17 cellular contexts compared by ENCODE assay signal in genomic region chr13:26599403-26599802, GRCh38. TPM values are rescaled to one million over a fixed set of nuclear protein-coding genes. Genes with fewer than 3 reads are reported as not detected.
DNase-seq lines count a peak whose midpoint lies in the region; ATAC-seq and TF ChIP-seq lines count a peak whose summit lies in the region.
"Had no signal": no experiment of that assay in that cellular context is flagged by ENCODE, and none has a peak within 500 bp of the region (broad histone marks: within the 10 kb centered on the region; RNA-seq: fewer than 3 reads in every experiment).

No MANE protein-coding gene starts in this region.

- ATAC-seq in HG02870 (IDR thresholded peaks at IDR 0.05; ENCODE audit: unreplicated experiment): no peak
- ATAC-seq: PC-3 had no signal

- H3K27me3 ChIP-seq in endodermal cell (ENCODE audit: control insufficient read depth, insufficient read depth, low read length, poor library complexity, severe bottlenecking): no peaks in the 10 kb centered on the region
- H3K27me3 ChIP-seq: SJSA1 had no signal

- no peak overlapping the region for H3K4me3 Mint-ChIP-seq in endodermal cell
- H3K4me3 Mint-ChIP-seq in type B pancreatic cell: no peak overlapping the region

- H3K27ac Mint-ChIP-seq in endodermal cell (no peak overlapping the region), type B pancreatic cell (peak overlapping the region; percentile 9)

- H3K36me3 ChIP-seq in endodermal cell (ENCODE audit: control insufficient read depth, insufficient read depth, low read length): no peaks in the 10 kb centered on the region
- H3K36me3 ChIP-seq: HAP-1, SJSA1 had no signal

- H3K4me3 ChIP-seq in endodermal cell (ENCODE audit: low read length): no peak overlapping the region
- H3K4me3 ChIP-seq: HAP-1, SJSA1 had no signal

- 90% methylated on average over 1 of the region's 1 CpG; no CpG with 5 or more reads in 1 of the 2 experiments for WGBS in endodermal cell (ENCODE audit: insufficient coverage in 1 of 2, insufficient read length in 1 of 2), 2 experiments

- H3K4me1 Mint-ChIP-seq in endodermal cell (peaks cover 10% of the 10 kb centered on the region), type B pancreatic cell (ENCODE audit: unreplicated experiment) (peaks cover 42% of the 10 kb centered on the region)

- H3K9ac ChIP-seq in endodermal cell (ENCODE audit: extremely low read depth, low read length, poor library complexity, severe bottlenecking): no peak overlapping the region

- TF ChIP-seq CTCF in endodermal cell (conservative IDR thresholded peaks at IDR 0.05): no peak
- TF ChIP-seq CTCF in type B pancreatic cell (conservative IDR thresholded peaks at IDR 0.05): no peak

- H3K27me3 Mint-ChIP-seq in endodermal cell (ENCODE audit: insufficient read depth) (no peaks in the 10 kb centered on the region), type B pancreatic cell (no peaks in the 10 kb centered on the region)

- H3K27ac ChIP-seq in endodermal cell (ENCODE audit: low read depth, low read length): no peak overlapping the region
- H3K27ac ChIP-seq: RWPE1, SJSA1 had no signal

- H3K36me3 Mint-ChIP-seq in endodermal cell (ENCODE audit: low read depth) (no peaks in the 10 kb centered on the region), type B pancreatic cell (peaks cover under 1% of the 10 kb centered on the region)

- DNase-seq in NCI-H2171 treated with DMSO at 0.1 percent for 48 hours (lab: John Stamatoyannopoulos, UW): peak; percentile 23
- DNase-seq in NCI-H2171 (lab: John Stamatoyannopoulos, UW): no peak
- peak; percentile 14 for DNase-seq in LHCN-M2 (ENCODE audit: low read depth)
- peak; percentile 53 for DNase-seq in endodermal cell
- DNase-seq in type B pancreatic cell (ENCODE audit: extremely low spot score, unreplicated experiment): no peak
- no peak for DNase-seq in NCI-H128 (lab: John Stamatoyannopoulos, UW; ENCODE audit: unreplicated experiment)
- DNase-seq: C1 segment of cervical spinal cord, DMS79, KBM-7, NCI-H1048, NCI-H146, NCI-H526 treated with DMSO at 0.1 percent for 48 hours, PC-3 had no signal

- H3K4me1 ChIP-seq in endodermal cell (ENCODE audit: control insufficient read depth, insufficient read depth, low read length): no peaks in the 10 kb centered on the region
- H3K4me1 ChIP-seq: HAP-1, SJSA1 had no signal

- peaks cover 11% of the 10 kb centered on the region for H3K9me3 Mint-ChIP-seq in endodermal cell
- H3K9me3 Mint-ChIP-seq in type B pancreatic cell: peaks cover 4% of the 10 kb centered on the region

- H3K9me3 ChIP-seq in endodermal cell (ENCODE audit: control insufficient read depth, low read length): no peaks in the 10 kb centered on the region
- H3K9me3 ChIP-seq: SJSA1 had no signal

RNA-seq across cellular contexts. Expression of gene WASF3, which starts 41.9 kb away (rescaled TPM):
- total RNA-seq in LHCN-M2 (2014; rRNA removed) (7.6 and 8.3 TPM in 2 replicates), endodermal cell (10 to 100 TPM; 20.5 to 32.6 TPM), type B pancreatic cell (ENCODE audit: low replicate concordance) (15.2 and 40.2 TPM in 2 replicates)
- polyA plus RNA-seq in LHCN-M2 (2012): 3.5 TPM
- polyA plus RNA-seq in endodermal cell (2013, experiment 1 of 2): 48.2 TPM
- polyA plus RNA-seq in endodermal cell (2013, experiment 2 of 2): 43.5 TPM

Comparison
In these comparisons a context has a peak if more than half of its experiments do, and no peak if none do; other contexts are left out.
1. DNase-seq: peak in NCI-H2171 treated with DMSO at 0.1 percent for 48 hours (single experiment), LHCN-M2 (single experiment) and endodermal cell (single experiment); none in NCI-H2171 (single experiment), type B pancreatic cell (single experiment) and NCI-H128 (single experiment).